Comparison of ENCODE assay signal across 21 cellular contexts in genomic region chr10:93250010-93250409, GRCh38.
DNase-seq lines count a peak whose midpoint lies in the region; ATAC-seq, FAIRE-seq and TF ChIP-seq lines count a peak whose summit lies in the region.
"Had no signal": no experiment of that assay in that cellular context is flagged by ENCODE, and none has a peak within 500 bp of the region (broad histone marks: within the 10 kb centered on the region; RNA-seq: fewer than 3 reads in every experiment).

No MANE protein-coding gene starts in this region.

- H3K9me3 ChIP-seq in K562 (replicated peaks; ENCODE audit: control insufficient read depth, insufficient read depth, low read depth, low read length) (no peaks in the 10 kb centered on the region), endodermal cell (ENCODE audit: control insufficient read depth, low read length) (no peaks in the 10 kb centered on the region), liver (ENCODE audit: control insufficient read depth in 4 of 4, low read length in 3 of 4) (no peaks in the 10 kb centered on the region), neural progenitor cell (ENCODE audit: low read depth) (no peaks in the 10 kb centered on the region)
- H3K9me3 ChIP-seq: BLaER1 had no signal

- no peak for FAIRE-seq in K562 (lab: Jason Lieb, UNC)
- FAIRE-seq: A204.1, GM12891, GM18507 had no signal

- no peaks in the 10 kb centered on the region for H3K36me3 Mint-ChIP-seq in endodermal cell (ENCODE audit: low read depth)
- H3K36me3 Mint-ChIP-seq in neural progenitor cell: no peaks in the 10 kb centered on the region
- H3K36me3 Mint-ChIP-seq in Calu3 (ENCODE audit: insufficient read depth, unreplicated experiment): no peaks in the 10 kb centered on the region
- H3K36me3 Mint-ChIP-seq in activated T-helper 2 cell treated with anti-CD3 and anti-CD28 coated beads, Interferon-gamma antibody, Interleukin-2, Interleukin-4, amounts not matched to agents 10 μg/mL and 5 μg/mL and 100 μg/mL, durations not matched to agents 14 hours and 24 hours and 36 hours (ENCODE audit: low read depth): no peaks in the 10 kb centered on the region
- H3K36me3 Mint-ChIP-seq: CD4-positive, CD25-positive, alpha-beta regulatory T cell; CD8-positive, alpha-beta T cell had no signal

- POLR2A ChIA-PET in K562 (lab: Yijun Ruan, JAX): interaction anchor here (0.6 to 1.2 kb wide), 2 partner anchors 9 to 18 kb away, joined by 3 to 5 read pairs; no protein-coding TSS in a partner anchor

- H3F3A ChIP-seq in neural progenitor cell (ENCODE audit: low read depth): peaks cover 19% of the 10 kb centered on the region

- TF ChIP-seq RAD21 in K562 (CRISPR knock-in tag; conservative IDR thresholded peaks at IDR 0.05 in 1 of 2, IDR thresholded peaks at IDR 0.05 in 1 of 2): no peak
- TF ChIP-seq RAD21 in liver (IDR thresholded peaks at IDR 0.05): peak in 1 of 2 donors; percentile 7

- TF ChIP-seq EP300 in K562 (IDR thresholded peaks at IDR 0.05; ENCODE audit: low read length): no peak

- H4K20me1 ChIP-seq in K562 (replicated peaks; ENCODE audit: control insufficient read depth, insufficient read depth, low read length): no peaks in the 10 kb centered on the region
- no peaks in the 10 kb centered on the region for H4K20me1 ChIP-seq in neural progenitor cell (ENCODE audit: low read depth)
- H4K20me1 ChIP-seq: BLaER1 had no signal

- H3K4me2 ChIP-seq in K562 (ENCODE audit: insufficient read depth, low read length) (peak overlapping the region; percentile 72), neural progenitor cell (no peak overlapping the region)
- H3K4me2 ChIP-seq: BLaER1 had no signal

- no peaks in the 10 kb centered on the region for H3K27me3 ChIP-seq in K562 (ENCODE audit: control insufficient read depth in 2 of 2, insufficient read depth in 2 of 2, low read length in 2 of 2)
- no peaks in the 10 kb centered on the region for H3K27me3 ChIP-seq in endodermal cell (ENCODE audit: control insufficient read depth, insufficient read depth, low read length, poor library complexity, severe bottlenecking)
- no peaks in the 10 kb centered on the region for H3K27me3 ChIP-seq in liver (ENCODE audit: control insufficient read depth in 4 of 4, insufficient read depth in 4 of 4, low read length in 3 of 4)
- no peaks in the 10 kb centered on the region for H3K27me3 ChIP-seq in neural progenitor cell
- H3K27me3 ChIP-seq: BLaER1 had no signal

- H3K79me2 ChIP-seq in K562 (ENCODE audit: control insufficient read depth, insufficient read depth, low read length): no peaks in the 10 kb centered on the region
- no peaks in the 10 kb centered on the region for H3K79me2 ChIP-seq in neural progenitor cell (ENCODE audit: low read depth)

- H3K4me1 ChIP-seq in K562 (replicated peaks in 1 of 2; ENCODE audit: control insufficient read depth in 2 of 2, insufficient read depth in 2 of 2, low read length in 2 of 2): peaks cover 7 to 9% of the 10 kb centered on the region in 2 experiments; a peak in 4 of 5 replicates
- H3K4me1 ChIP-seq in endodermal cell (ENCODE audit: control insufficient read depth, insufficient read depth, low read length): peaks cover 2% of the 10 kb centered on the region
- H3K4me1 ChIP-seq in liver (ENCODE audit: control insufficient read depth in 4 of 4, insufficient read depth in 4 of 4, low read length in 3 of 4): peaks cover 5 to 21% (median 17%) of the 10 kb centered on the region in 4 donors
- peaks cover 9% of the 10 kb centered on the region for H3K4me1 ChIP-seq in neural progenitor cell
- H3K4me1 ChIP-seq: BLaER1 had no signal

- no peak for DNase-seq in K562 (ENCODE audit: extremely low read depth in 1 of 4, low spot score in 3 of 4)
- DNase-seq in endodermal cell: no peak
- no peak for DNase-seq in neural progenitor cell (ENCODE audit: low spot score)
- no peak for DNase-seq in Calu3
- DNase-seq in NCI-H69 (lab: John Stamatoyannopoulos, UW): no peak
- no peak for DNase-seq in activated T-helper 2 cell treated with anti-CD3 and anti-CD28 coated beads, Interferon-gamma antibody, Interleukin-2, Interleukin-4, amounts not matched to agents 10 μg/mL and 5 μg/mL and 100 μg/mL, durations not matched to agents 14 hours and 24 hours and 36 hours (ENCODE audit: low spot score)
- DNase-seq: CD4-positive, CD25-positive, alpha-beta regulatory T cell; CD8-positive, alpha-beta T cell; DMS53; DMS79 treated with DMSO at 0.1 percent for 48 hours; GF-D8; H9 had no signal

- CTCF ChIA-PET in K562 (lab: Yijun Ruan, JAX; ENCODE audit: low intra/inter-chr PET ratio): no interaction called here
- CTCF ChIA-PET in Calu3 (lab: Charles Lee): no interaction called here

- BruUV-seq in K562 (replicated peaks; lab: Mats Ljungman, UMichigan) (no TSS peak), Calu3 (replicated peaks; lab: Mats Ljungman, UMichigan) (no TSS peak)

- TF ChIP-seq CTCF in K562 (IDR thresholded peaks at IDR 0.05 in 2 of 3, conservative IDR thresholded peaks at IDR 0.05 in 1 of 3; ENCODE audit: insufficient read depth in 2 of 3, low read depth in 1 of 3, low read length in 3 of 3) (no peak), endodermal cell (conservative IDR thresholded peaks at IDR 0.05) (no peak), liver (IDR thresholded peaks at IDR 0.05; ENCODE audit: low read depth, low read length, missing input control) (no peak), neural progenitor cell (IDR thresholded peaks at IDR 0.05) (no peak), Calu3 (IDR thresholded peaks at IDR 0.05; ENCODE audit: unreplicated experiment) (no peak)

- H3K27me3 Mint-ChIP-seq in endodermal cell (ENCODE audit: insufficient read depth): no peaks in the 10 kb centered on the region
- H3K27me3 Mint-ChIP-seq in neural progenitor cell (ENCODE audit: insufficient read depth, low read depth): peaks cover 7% of the 10 kb centered on the region
- H3K27me3 Mint-ChIP-seq in Calu3 (ENCODE audit: unreplicated experiment): no peaks in the 10 kb centered on the region
- H3K27me3 Mint-ChIP-seq in activated T-helper 2 cell treated with anti-CD3 and anti-CD28 coated beads, Interferon-gamma antibody, Interleukin-2, Interleukin-4, amounts not matched to agents 10 μg/mL and 5 μg/mL and 100 μg/mL, durations not matched to agents 14 hours and 24 hours and 36 hours (ENCODE audit: low read depth): peaks cover 5% of the 10 kb centered on the region

- H3K4me1 Mint-ChIP-seq in endodermal cell (peaks cover 24% of the 10 kb centered on the region), neural progenitor cell (peaks cover 3% of the 10 kb centered on the region), Calu3 (ENCODE audit: low read depth, unreplicated experiment) (no peaks in the 10 kb centered on the region)
- H3K4me1 Mint-ChIP-seq in activated T-helper 2 cell treated with anti-CD3 and anti-CD28 coated beads, Interferon-gamma antibody, Interleukin-2, Interleukin-4, amounts not matched to agents 10 μg/mL and 5 μg/mL and 100 μg/mL, durations not matched to agents 14 hours and 24 hours and 36 hours (ENCODE audit: low read depth): no peaks in the 10 kb centered on the region
- H3K4me1 Mint-ChIP-seq: B cell; CD4-positive, CD25-positive, alpha-beta regulatory T cell had no signal

- H2AFZ ChIP-seq in K562 (ENCODE audit: low read depth, low read length): peak overlapping the region; percentile 92
- peak overlapping the region; percentile 27 for H2AFZ ChIP-seq in neural progenitor cell (replicated peaks)

- H3K27ac Mint-ChIP-seq in endodermal cell (peak overlapping the region; percentile 46), neural progenitor cell (no peak overlapping the region), Calu3 (ENCODE audit: unreplicated experiment) (no peak overlapping the region)
- H3K27ac Mint-ChIP-seq in activated T-helper 2 cell treated with anti-CD3 and anti-CD28 coated beads, Interferon-gamma antibody, Interleukin-2, Interleukin-4, amounts not matched to agents 10 μg/mL and 5 μg/mL and 100 μg/mL, durations not matched to agents 14 hours and 24 hours and 36 hours: no peak overlapping the region
- H3K27ac Mint-ChIP-seq: B cell; CD8-positive, alpha-beta T cell had no signal

- WGBS in K562 (ENCODE audit: insufficient coverage, low coverage, missing lambda C conversion rate): 80% methylated on average over 1 of the region's 6 CpGs
- WGBS in endodermal cell (ENCODE audit: insufficient coverage in 1 of 2, insufficient read length in 1 of 2), 2 experiments: 92 to 98% methylated on average over 6 of the region's 6 CpGs
- 49% methylated on average over 6 of the region's 6 CpGs for WGBS in liver

- H3K36me3 ChIP-seq in K562 (ENCODE audit: control insufficient read depth, insufficient read depth, low read length) (no peaks in the 10 kb centered on the region), endodermal cell (ENCODE audit: control insufficient read depth, insufficient read depth, low read length) (no peaks in the 10 kb centered on the region), liver (ENCODE audit: control insufficient read depth in 4 of 4, insufficient read depth in 3 of 4, low read depth in 1 of 4, low read length in 3 of 4) (no peaks in the 10 kb centered on the region), neural progenitor cell (no peaks in the 10 kb centered on the region)
- H3K36me3 ChIP-seq: BLaER1 had no signal

- H3K4me3 Mint-ChIP-seq in endodermal cell (no peak overlapping the region), neural progenitor cell (no peak overlapping the region), Calu3 (ENCODE audit: low read depth, unreplicated experiment) (no peak overlapping the region)
- H3K4me3 Mint-ChIP-seq in activated T-helper 2 cell treated with anti-CD3 and anti-CD28 coated beads, Interferon-gamma antibody, Interleukin-2, Interleukin-4, amounts not matched to agents 10 μg/mL and 5 μg/mL and 100 μg/mL, durations not matched to agents 14 hours and 24 hours and 36 hours (ENCODE audit: low read depth): no peak overlapping the region
- H3K4me3 Mint-ChIP-seq: B cell; CD4-positive, CD25-positive, alpha-beta regulatory T cell; CD8-positive, alpha-beta T cell; H9 had no signal

- H3K9me3 Mint-ChIP-seq in endodermal cell: no peaks in the 10 kb centered on the region
- H3K9me3 Mint-ChIP-seq in neural progenitor cell: no peaks in the 10 kb centered on the region
- H3K9me3 Mint-ChIP-seq in Calu3 (ENCODE audit: low read depth, unreplicated experiment): no peaks in the 10 kb centered on the region
- no peaks in the 10 kb centered on the region for H3K9me3 Mint-ChIP-seq in activated T-helper 2 cell treated with anti-CD3 and anti-CD28 coated beads, Interferon-gamma antibody, Interleukin-2, Interleukin-4, amounts not matched to agents 10 μg/mL and 5 μg/mL and 100 μg/mL, durations not matched to agents 14 hours and 24 hours and 36 hours
- H3K9me3 Mint-ChIP-seq: CD4-positive, CD25-positive, alpha-beta regulatory T cell; CD8-positive, alpha-beta T cell; H9 had no signal

- in situ Hi-C loops in K562 (cut with MboI): no loop called here

- no peak for TF ChIP-seq POLR2A in K562 (conservative IDR thresholded peaks at IDR 0.05)

- ATAC-seq in K562: no peak
- ATAC-seq in HG03097 (IDR thresholded peaks at IDR 0.05; ENCODE audit: low FRiP score, unreplicated experiment): no peak
- ATAC-seq: CD8-positive, alpha-beta T cell; HCT116 had no signal

- H3K9ac ChIP-seq in K562 (ENCODE audit: insufficient read depth in 1 of 2, low read depth in 2 of 2, low read length in 2 of 2): no peak overlapping the region
- H3K9ac ChIP-seq in endodermal cell (ENCODE audit: extremely low read depth, low read length, poor library complexity, severe bottlenecking): no peak overlapping the region
- no peak overlapping the region for H3K9ac ChIP-seq in liver (ENCODE audit: low read depth in 1 of 2, low read length in 2 of 2)
- no peak overlapping the region for H3K9ac ChIP-seq in neural progenitor cell
- H3K9ac ChIP-seq: BLaER1 had no signal

- intact Hi-C loops in K562 (cut with micrococcal nuclease): no loop called here
- intact Hi-C loops in Calu3 (cut with micrococcal nuclease; ENCODE audit: unreplicated experiment): no loop called here
- intact Hi-C loops in activated T-helper 2 cell treated with anti-CD3 and anti-CD28 coated beads, Interferon-gamma antibody, Interleukin-2, Interleukin-4, amounts not matched to agents 10 μg/mL and 5 μg/mL and 100 μg/mL, durations not matched to agents 14 hours and 24 hours and 36 hours (cut with micrococcal nuclease): no loop called here

- H3K4me3 ChIP-seq in K562 (no peak overlapping the region), endodermal cell (ENCODE audit: low read length) (no peak overlapping the region), liver (ENCODE audit: low read depth in 1 of 3, low read length in 3 of 3) (peak overlapping the region in 1 of 3 donors; percentile 26), neural progenitor cell (no peak overlapping the region)
- H3K4me3 ChIP-seq: BLaER1 had no signal

- H3K9me1 ChIP-seq in K562 (ENCODE audit: control insufficient read depth, insufficient read depth, low read length): no peaks in the 10 kb centered on the region

- H3K27ac ChIP-seq in K562 (ENCODE audit: extremely low read depth, low read depth, low read length): no peak overlapping the region
- no peak overlapping the region for H3K27ac ChIP-seq in endodermal cell (ENCODE audit: low read depth, low read length)
- H3K27ac ChIP-seq in liver (ENCODE audit: low read depth in 1 of 2, low read length in 2 of 2): no peak overlapping the region
- H3K27ac ChIP-seq in neural progenitor cell: no peak overlapping the region
- H3K27ac ChIP-seq: BLaER1, C4-2B had no signal
